Comparison of ENCODE assay signal across 1 cellular context in genomic region chrX:153763989-153764755, GRCh38.
TF ChIP-seq lines count a peak whose summit lies in the region.

Gene PLXNB3 (plus strand): TSS chrX:153764249. CDS start chrX:153765536, 1,287 bp downstream.

TF ChIP-seq in H1, 55 proteins besides CTCF, POLR2A, EP300 and RAD21 (continued from another document):
- 0 out of 2 replicates have a peak, but pooled peaks have one; percentile 13 for TF ChIP-seq JUND (IDR thresholded peaks at IDR 0.05; ENCODE audit: low read length)
- 0 out of 4 replicates have a peak, but pooled peaks of 1 of the 2 experiments have one; percentile 24 for TF ChIP-seq SIN3A (conservative IDR thresholded peaks at IDR 0.05 in 1 of 2, IDR thresholded peaks at IDR 0.05 in 1 of 2; ENCODE audit: low read depth in 1 of 2, low read length in 2 of 2)
- TF ChIP-seq SP4 (IDR thresholded peaks at IDR 0.05; ENCODE audit: low read length) = no peak
- no peak for TF ChIP-seq POLR2AphosphoS5 (IDR thresholded peaks at IDR 0.05; ENCODE audit: low read depth, low read length)
- no peak for TF ChIP-seq BCL11A (IDR thresholded peaks at IDR 0.05; ENCODE audit: low read depth in 2 of 2, low read length in 2 of 2)
